16 cellular contexts compared by ENCODE assay signal in the genomic region with DNA sequence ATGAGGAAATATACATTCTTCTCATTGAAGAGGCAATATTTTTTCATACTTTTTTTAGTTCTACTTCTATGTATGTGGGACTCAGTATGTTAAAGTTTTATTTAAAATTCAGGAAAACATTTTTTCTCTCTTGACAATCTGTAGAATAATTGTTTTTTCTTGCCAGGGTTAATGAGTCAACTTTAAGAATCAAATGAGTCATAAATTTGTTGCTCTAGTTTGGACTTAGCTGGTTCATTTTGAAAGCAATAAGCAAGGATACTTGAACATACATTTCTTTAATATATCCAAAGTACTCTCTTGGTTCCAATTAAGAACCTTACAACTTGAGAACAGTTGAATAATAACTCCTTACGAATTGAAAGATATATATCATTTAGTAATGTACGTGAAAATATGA.
"Had no signal": no experiment of that assay in that cellular context is flagged by ENCODE, and none has a peak within 500 bp of the region (broad histone marks: within the 10 kb centered on the region; RNA-seq: fewer than 3 reads in every experiment).

No MANE protein-coding gene starts in this region.

- H3K36me3 Mint-ChIP-seq: activated naive CD4-positive, alpha-beta T cell treated with anti-CD3 and anti-CD28 coated beads, Interleukin-2, amount 10 ng/mL, durations not matched to agents 7 days and 5 days had no signal

- H3K4me3 ChIP-seq: coronary artery, lung, psoas muscle, right lobe of liver, suprapubic skin had no signal

- H3K9me3 Mint-ChIP-seq: activated naive CD4-positive, alpha-beta T cell treated with anti-CD3 and anti-CD28 coated beads, Interleukin-2, amount 10 ng/mL, durations not matched to agents 7 days and 5 days; central memory CD8-positive, alpha-beta T cell; neural crest cell; stimulated activated naive CD8-positive, alpha-beta T cell treated with anti-CD3 and anti-CD28 coated beads, Interleukin-15, Interleukin-2, amounts not matched to agents 100 ng/mL and 50 ng/mL, for 24 hours had no signal

- H3K4me3 Mint-ChIP-seq: activated naive CD4-positive, alpha-beta T cell treated with anti-CD3 and anti-CD28 coated beads, Interleukin-2, amount 10 ng/mL, durations not matched to agents 7 days and 5 days; central memory CD8-positive, alpha-beta T cell; neural crest cell; stimulated activated naive CD8-positive, alpha-beta T cell treated with anti-CD3 and anti-CD28 coated beads, Interleukin-15, Interleukin-2, amounts not matched to agents 100 ng/mL and 50 ng/mL, for 24 hours had no signal

- H3K27me3 Mint-ChIP-seq: activated naive CD4-positive, alpha-beta T cell treated with anti-CD3 and anti-CD28 coated beads, Interleukin-2, amount 10 ng/mL, durations not matched to agents 7 days and 5 days; central memory CD8-positive, alpha-beta T cell; stimulated activated naive CD8-positive, alpha-beta T cell treated with anti-CD3 and anti-CD28 coated beads, Interleukin-15, Interleukin-2, amounts not matched to agents 100 ng/mL and 50 ng/mL, for 24 hours had no signal

- H3K4me1 Mint-ChIP-seq: activated naive CD4-positive, alpha-beta T cell treated with anti-CD3 and anti-CD28 coated beads, Interleukin-2, amount 10 ng/mL, durations not matched to agents 7 days and 5 days; central memory CD8-positive, alpha-beta T cell; neural crest cell had no signal

- FAIRE-seq: frontal cortex had no signal

- H3K27me3 ChIP-seq: right lobe of liver, suprapubic skin had no signal

- H3K27ac Mint-ChIP-seq: activated naive CD4-positive, alpha-beta T cell treated with anti-CD3 and anti-CD28 coated beads, Interleukin-2, amount 10 ng/mL, durations not matched to agents 7 days and 5 days; stimulated activated naive CD8-positive, alpha-beta T cell treated with anti-CD3 and anti-CD28 coated beads, Interleukin-15, Interleukin-2, amounts not matched to agents 100 ng/mL and 50 ng/mL, for 24 hours had no signal

- DNase-seq: activated CD4-positive, alpha-beta T cell treated with anti-CD3 and anti-CD28 coated beads, Interleukin-2, amount 50 U/mL, for 48 hours; activated naive CD4-positive, alpha-beta T cell treated with anti-CD3 and anti-CD28 coated beads, Interleukin-2, amount 10 ng/mL, durations not matched to agents 7 days and 5 days; head of caudate nucleus; midbrain; psoas muscle; right lobe of liver; T-helper 1 cell; trophoblast cell; WERI-Rb-1 had no signal

- H3K4me1 ChIP-seq: psoas muscle, right lobe of liver, suprapubic skin had no signal

- H3K27ac ChIP-seq: coronary artery, psoas muscle, right lobe of liver, suprapubic skin, WERI-Rb-1 had no signal

- H3K36me3 ChIP-seq: right lobe of liver, suprapubic skin, WERI-Rb-1 had no signal

- ATAC-seq: psoas muscle, right lobe of liver had no signal

- H3K9me3 ChIP-seq: psoas muscle, right lobe of liver, suprapubic skin had no signal
